ENCODE assay signal across 21 cellular contexts in the genomic region with DNA sequence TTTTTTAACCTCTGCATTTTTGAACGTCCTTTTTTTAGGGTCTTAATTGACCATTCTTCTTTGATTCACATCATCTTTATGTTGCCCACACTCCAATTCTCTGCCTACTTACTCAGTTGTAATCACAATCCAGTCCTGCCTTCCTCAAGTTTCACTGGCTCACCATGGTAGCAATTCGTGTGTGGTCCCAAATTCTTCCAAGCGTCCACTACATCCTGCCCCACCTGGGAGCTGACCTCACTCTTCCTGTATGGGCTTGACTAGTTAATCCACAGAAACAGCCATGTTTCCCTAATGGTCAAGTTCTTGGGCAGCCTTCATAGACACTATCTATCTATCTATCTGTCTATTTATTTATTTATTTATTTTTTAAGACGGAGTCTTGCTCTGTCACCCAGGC. TPM values are rescaled to one million over a fixed set of nuclear protein-coding genes. Genes with fewer than 3 reads are reported as not detected.
DNase-seq lines count a peak whose midpoint lies in the region; ATAC-seq and TF ChIP-seq lines count a peak whose summit lies in the region.
"Had no signal": no experiment of that assay in that cellular context is flagged by ENCODE, and none has a peak within 500 bp of the region (broad histone marks: within the 10 kb centered on the region; RNA-seq: fewer than 3 reads in every experiment).

No MANE protein-coding gene starts in this region.

- in situ Hi-C loops in brain microvascular endothelial cell (cut with HindIII; ENCODE audit: low pct_ligation_motif_present, low sequenced_read_pairs): no loop called here

- H2AFZ ChIP-seq in PC-3 (ENCODE audit: low read length) (no peak overlapping the region), neuronal stem cell (ENCODE audit: low read length) (peak overlapping the region; percentile 5)

- no peaks in the 10 kb centered on the region for H3K79me1 ChIP-seq in neuronal stem cell (ENCODE audit: low read depth, low read length)

- intact Hi-C loops in PC-3 (cut with micrococcal nuclease): no loop called here
- intact Hi-C loops in ovary (cut with DNase I): loop anchor here in 1 of 4 donors (10.0 kb wide), 1 partner anchor 48 kb away; no protein-coding TSS in a partner anchor

- no peak overlapping the region for H3K14ac ChIP-seq in neuronal stem cell (ENCODE audit: low read length)

- no peaks in the 10 kb centered on the region for H3K9me3 ChIP-seq in PC-3 (ENCODE audit: low read length)
- H3K9me3 ChIP-seq in neuronal stem cell (replicated peaks in 1 of 2; ENCODE audit: control insufficient read depth in 2 of 2, insufficient read depth in 1 of 2, low read depth in 1 of 2, low read length in 2 of 2): no peaks in the 10 kb centered on the region
- no peaks in the 10 kb centered on the region for H3K9me3 ChIP-seq in ovary
- H3K9me3 ChIP-seq: BLaER1, Peyer's patch had no signal

- no peak overlapping the region for H3K23ac ChIP-seq in neuronal stem cell (ENCODE audit: low read depth, low read length, poor library complexity)

- H3K36me3 Mint-ChIP-seq in chondrocyte (ENCODE audit: low read depth): peaks cover 3% of the 10 kb centered on the region
- H3K36me3 Mint-ChIP-seq: CD4-positive, alpha-beta memory T cell had no signal

- H3F3A ChIP-seq in PC-3 (ENCODE audit: low read length, unreplicated experiment): no peaks in the 10 kb centered on the region

- no peak overlapping the region for H3K4me2 ChIP-seq in PC-3 (ENCODE audit: low read length)
- no peak overlapping the region for H3K4me2 ChIP-seq in neuronal stem cell (ENCODE audit: insufficient read depth, low read length, poor library complexity, severe bottlenecking)
- H3K4me2 ChIP-seq: BLaER1 had no signal

- H3K27ac ChIP-seq in PC-3 (ENCODE audit: low read length): no peak overlapping the region
- no peak overlapping the region for H3K27ac ChIP-seq in neuronal stem cell (replicated peaks; ENCODE audit: low read length)
- no peak overlapping the region for H3K27ac ChIP-seq in ovary
- no peak overlapping the region for H3K27ac ChIP-seq in brain microvascular endothelial cell
- H3K27ac ChIP-seq: BLaER1, Peyer's patch had no signal

- no peaks in the 10 kb centered on the region for H3K9me2 ChIP-seq in PC-3 (replicated peaks; ENCODE audit: low read length)

- no peaks in the 10 kb centered on the region for H3K36me3 ChIP-seq in PC-3 (ENCODE audit: low read depth, low read length)
- no peaks in the 10 kb centered on the region for H3K36me3 ChIP-seq in neuronal stem cell (replicated peaks in 1 of 2; ENCODE audit: control insufficient read depth in 2 of 2, insufficient read depth in 2 of 2, low read length in 2 of 2)
- H3K36me3 ChIP-seq in ovary: no peaks in the 10 kb centered on the region
- no peaks in the 10 kb centered on the region for H3K36me3 ChIP-seq in brain microvascular endothelial cell (replicated peaks)
- H3K36me3 ChIP-seq: BLaER1 had no signal

- no peak overlapping the region for H4K91ac ChIP-seq in neuronal stem cell (ENCODE audit: low read depth, low read length, poor library complexity)

- H3K27ac Mint-ChIP-seq in chondrocyte (ENCODE audit: unreplicated experiment): no peak overlapping the region

- no peak overlapping the region for H2BK15ac ChIP-seq in neuronal stem cell (ENCODE audit: low read length)

- H3K4me3 ChIP-seq in PC-3 (ENCODE audit: low read length): no peak overlapping the region
- H3K4me3 ChIP-seq in cardiac fibroblast (replicated peaks in 1 of 2; ENCODE audit: low read depth in 2 of 2, low read length in 2 of 2): no peak overlapping the region
- H3K4me3 ChIP-seq in neuronal stem cell (ENCODE audit: low read length in 2 of 2): no peak overlapping the region
- H3K4me3 ChIP-seq in ovary: no peak overlapping the region
- H3K4me3 ChIP-seq in brain microvascular endothelial cell (ENCODE audit: low read depth, low read length): no peak overlapping the region
- H3K4me3 ChIP-seq: BLaER1, Peyer's patch had no signal

- POLR2A ChIA-PET in PC-3 (lab: Charles Lee; ENCODE audit: unreplicated experiment): no interaction called here

- H2AK5ac ChIP-seq in neuronal stem cell (ENCODE audit: low read depth, low read length): no peak overlapping the region

- no peak overlapping the region for H3K4ac ChIP-seq in neuronal stem cell (ENCODE audit: low read length)

- DNase-seq in H4 (ENCODE audit: low spot score): peak; percentile 47
- DNase-seq in PC-3: no peak
- DNase-seq in cardiac fibroblast (ENCODE audit: low read depth in 2 of 2): peak; percentile 14 to 44
- DNase-seq in neuronal stem cell (ENCODE audit: low spot score): no peak
- no peak for DNase-seq in ovary
- no peak for DNase-seq in chondrocyte (ENCODE audit: low spot score)
- DNase-seq in brain microvascular endothelial cell: no peak
- DNase-seq: CD4-positive, alpha-beta memory T cell; DMS153; EL; GOT3; Kasumi-1; MM.1S; NCI-H1092; NCI-H1436 treated with DMSO at 0.1 percent for 48 hours; NCI-H2081; NCI-H2171 treated with DMSO at 0.1 percent for 48 hours; NCI-H446 treated with DMSO at 0.1 percent for 48 hours; Peyer's patch; SHP77 had no signal

- TF ChIP-seq EP300 in ovary (IDR thresholded peaks at IDR 0.05): no peak

- H3K4me3 Mint-ChIP-seq in chondrocyte (ENCODE audit: unreplicated experiment): no peak overlapping the region
- H3K4me3 Mint-ChIP-seq: CD4-positive, alpha-beta memory T cell had no signal

- TF ChIP-seq CTCF in PC-3 (conservative IDR thresholded peaks at IDR 0.05; ENCODE audit: low read depth, low read length) (no peak), cardiac fibroblast (IDR thresholded peaks at IDR 0.05; ENCODE audit: low read depth, low read length) (no peak), ovary (IDR thresholded peaks at IDR 0.05) (no peak), chondrocyte (IDR thresholded peaks at IDR 0.05) (no peak), brain microvascular endothelial cell (IDR thresholded peaks at IDR 0.05; ENCODE audit: low read depth, low read length, missing control alignments) (no peak)

- H2BK5ac ChIP-seq in neuronal stem cell (ENCODE audit: low read length): no peak overlapping the region

- CTCF ChIA-PET in PC-3 (lab: Charles Lee): no interaction called here

- no peaks in the 10 kb centered on the region for H3K9me3 Mint-ChIP-seq in chondrocyte (ENCODE audit: low read depth)
- H3K9me3 Mint-ChIP-seq: CD4-positive, alpha-beta memory T cell had no signal

- no CpG with 5 or more reads among the region's 4 CpGs for WGBS in neuronal stem cell (ENCODE audit: extremely low coverage in 2 of 2, insufficient read length in 2 of 2, insufficient replicate concordance in 1 of 2), 2 donors
- 37 to 49% (median 46%) methylated on average over 4 of the region's 4 CpGs for WGBS in ovary, 3 donors

- H3K9ac ChIP-seq in PC-3 (ENCODE audit: low read length) (no peak overlapping the region), neuronal stem cell (ENCODE audit: low read depth, low read length, poor library complexity) (no peak overlapping the region)
- H3K9ac ChIP-seq: BLaER1 had no signal

- ATAC-seq in PC-3: peak; percentile 74

- no peaks in the 10 kb centered on the region for H4K20me1 ChIP-seq in PC-3 (ENCODE audit: low read length)
- H4K20me1 ChIP-seq: BLaER1 had no signal

- H3K27me3 ChIP-seq in PC-3 (ENCODE audit: low read length): no peaks in the 10 kb centered on the region
- H3K27me3 ChIP-seq in neuronal stem cell (ENCODE audit: control insufficient read depth in 3 of 3, insufficient read depth in 3 of 3, low read depth in 1 of 3, low read length in 3 of 3): no peaks in the 10 kb centered on the region
- no peaks in the 10 kb centered on the region for H3K27me3 ChIP-seq in ovary
- no peaks in the 10 kb centered on the region for H3K27me3 ChIP-seq in brain microvascular endothelial cell (replicated peaks)
- H3K27me3 ChIP-seq: Peyer's patch had no signal

- H2BK12ac ChIP-seq in neuronal stem cell (ENCODE audit: low read length): no peak overlapping the region

- H2BK120ac ChIP-seq in neuronal stem cell (ENCODE audit: low read depth, low read length): no peak overlapping the region

- no peaks in the 10 kb centered on the region for H3K79me2 ChIP-seq in PC-3 (ENCODE audit: low read length)

- H3K27me3 Mint-ChIP-seq in chondrocyte (ENCODE audit: low read depth): no peaks in the 10 kb centered on the region

- TF ChIP-seq POLR2A in ovary (IDR thresholded peaks at IDR 0.05): no peak

- H3K4me1 Mint-ChIP-seq in chondrocyte (ENCODE audit: low read depth): no peaks in the 10 kb centered on the region

- no peak overlapping the region for H3K18ac ChIP-seq in neuronal stem cell (ENCODE audit: low read length)

- BruUV-seq in PC-3 (replicated peaks; lab: Mats Ljungman, UMichigan): no TSS peak

- H4K8ac ChIP-seq in neuronal stem cell (ENCODE audit: low read depth, low read length): no peak overlapping the region

- no peaks in the 10 kb centered on the region for H3K4me1 ChIP-seq in PC-3 (ENCODE audit: insufficient read depth, low read length)
- peaks cover 2 to 5% of the 10 kb centered on the region in 2 donors for H3K4me1 ChIP-seq in neuronal stem cell (ENCODE audit: control insufficient read depth in 2 of 2, insufficient read depth in 1 of 2, low read depth in 1 of 2, low read length in 2 of 2)
- no peaks in the 10 kb centered on the region for H3K4me1 ChIP-seq in ovary (ENCODE audit: insufficient read depth)
- H3K4me1 ChIP-seq: BLaER1, Peyer's patch had no signal

RNA-seq across cellular contexts. Expression of a gene that starts 7.1 kb away (rescaled TPM):
- 1.2 and 1.4 TPM in 2 replicates for total RNA-seq in H4 (2014; rRNA removed; shearing (Covaris generic))
- 0.63 and 0.77 TPM in 2 replicates for total RNA-seq in PC-3 (2014; rRNA removed)
- 0.75 TPM for polyA plus RNA-seq in neuronal stem cell (2013, experiment 1 of 2)
- 0.72 TPM for polyA plus RNA-seq in neuronal stem cell (2013, experiment 2 of 2)
- 1 to 10 TPM; 1.5 to 9.1 (median 5.6) TPM for total RNA-seq in ovary
- polyA plus RNA-seq in ovary: 1 to 10 TPM; 2.0 to 5.7 TPM
- 5.6 to 9.5 TPM (median 9.2 TPM) in 3 replicates for total RNA-seq in chondrocyte

RNA-seq across cellular contexts. Expression of a gene that starts 18.4 kb away (rescaled TPM):
- 77.5 and 84.5 TPM in 2 replicates for total RNA-seq in H4 (2014; rRNA removed; shearing (Covaris generic))
- total RNA-seq in PC-3 (2014; rRNA removed): 103 and 126 TPM in 2 replicates
- polyA plus RNA-seq in neuronal stem cell (2013, experiment 1 of 2): 95.4 TPM
- polyA plus RNA-seq in neuronal stem cell (2013, experiment 2 of 2): 97.1 TPM
- total RNA-seq in ovary: 100 to 1,000 TPM; 146 to 379 (median 290) TPM
- 100 to 1,000 TPM; 150 to 186 TPM for polyA plus RNA-seq in ovary
- 164 to 235 TPM (median 164 TPM) in 3 replicates for total RNA-seq in chondrocyte

RNA-seq across cellular contexts. Expression of a gene that starts 21.4 kb away (rescaled TPM):
- 10.1 and 10.5 TPM in 2 replicates for total RNA-seq in H4 (2014; rRNA removed; shearing (Covaris generic))
- total RNA-seq in PC-3 (2014; rRNA removed): 14.6 and 16.4 TPM in 2 replicates
- polyA plus RNA-seq in neuronal stem cell (2013, experiment 1 of 2): 2.8 TPM
- 3.3 TPM for polyA plus RNA-seq in neuronal stem cell (2013, experiment 2 of 2)
- 10 to 100 TPM; 26.7 to 59.4 (median 36.2) TPM for total RNA-seq in ovary
- 10 to 100 TPM in 1 of 2 donors, 1 to 10 TPM in 1; 1.3 to 41.0 TPM for polyA plus RNA-seq in ovary
- total RNA-seq in chondrocyte: 14.8 to 18.6 TPM (median 16.2 TPM) in 3 replicates

RNA-seq across cellular contexts. Expression of a gene that starts 39.6 kb away (rescaled TPM):
- total RNA-seq in H4 (2014; rRNA removed; shearing (Covaris generic)): not detected in 2 replicates
- total RNA-seq in PC-3 (2014; rRNA removed): 2.2 and 2.5 TPM in 2 replicates
- polyA plus RNA-seq in neuronal stem cell (2013, experiment 1 of 2): 0.11 TPM
- polyA plus RNA-seq in neuronal stem cell (2013, experiment 2 of 2): 0.12 TPM
- total RNA-seq in ovary: 10 to 100 TPM in 3 of 7 donors, 1 to 10 TPM in 4; 2.6 to 45.2 (median 4.5) TPM
- 1 to 10 TPM; 1.7 to 9.4 TPM for polyA plus RNA-seq in ovary
- total RNA-seq in chondrocyte: 0.15 to 0.24 TPM (median 0.15 TPM) in 3 replicates

RNA-seq across cellular contexts. Expression of a gene that starts 53.4 kb away (rescaled TPM):
- 3.2 and 4.9 TPM in 2 replicates for total RNA-seq in H4 (2014; rRNA removed; shearing (Covaris generic))
- total RNA-seq in PC-3 (2014; rRNA removed) (27.6 and 27.8 TPM in 2 replicates), ovary (10 to 100 TPM in 1 of 7 donors, 1 to 10 TPM in 6; 3.0 to 11.0 (median 5.7) TPM), chondrocyte (1.8 to 2.0 TPM (median 1.8 TPM) in 3 replicates)
- polyA plus RNA-seq in neuronal stem cell (2013, experiment 1 of 2): 4.3 TPM
- polyA plus RNA-seq in neuronal stem cell (2013, experiment 2 of 2): 4.0 TPM
- 1 to 10 TPM; 2.3 to 6.2 TPM for polyA plus RNA-seq in ovary

Comparison
In these comparisons a context has a peak if more than half of its experiments do, and no peak if none do; other contexts are left out.
1. DNase-seq: peak in H4 (single experiment) and cardiac fibroblast (2 of 2); none in PC-3 (single experiment), neuronal stem cell (single experiment), ovary (0 of 5), chondrocyte (single experiment) and brain microvascular endothelial cell (single experiment).